8 cellular contexts compared by ENCODE assay signal in the genomic region with DNA sequence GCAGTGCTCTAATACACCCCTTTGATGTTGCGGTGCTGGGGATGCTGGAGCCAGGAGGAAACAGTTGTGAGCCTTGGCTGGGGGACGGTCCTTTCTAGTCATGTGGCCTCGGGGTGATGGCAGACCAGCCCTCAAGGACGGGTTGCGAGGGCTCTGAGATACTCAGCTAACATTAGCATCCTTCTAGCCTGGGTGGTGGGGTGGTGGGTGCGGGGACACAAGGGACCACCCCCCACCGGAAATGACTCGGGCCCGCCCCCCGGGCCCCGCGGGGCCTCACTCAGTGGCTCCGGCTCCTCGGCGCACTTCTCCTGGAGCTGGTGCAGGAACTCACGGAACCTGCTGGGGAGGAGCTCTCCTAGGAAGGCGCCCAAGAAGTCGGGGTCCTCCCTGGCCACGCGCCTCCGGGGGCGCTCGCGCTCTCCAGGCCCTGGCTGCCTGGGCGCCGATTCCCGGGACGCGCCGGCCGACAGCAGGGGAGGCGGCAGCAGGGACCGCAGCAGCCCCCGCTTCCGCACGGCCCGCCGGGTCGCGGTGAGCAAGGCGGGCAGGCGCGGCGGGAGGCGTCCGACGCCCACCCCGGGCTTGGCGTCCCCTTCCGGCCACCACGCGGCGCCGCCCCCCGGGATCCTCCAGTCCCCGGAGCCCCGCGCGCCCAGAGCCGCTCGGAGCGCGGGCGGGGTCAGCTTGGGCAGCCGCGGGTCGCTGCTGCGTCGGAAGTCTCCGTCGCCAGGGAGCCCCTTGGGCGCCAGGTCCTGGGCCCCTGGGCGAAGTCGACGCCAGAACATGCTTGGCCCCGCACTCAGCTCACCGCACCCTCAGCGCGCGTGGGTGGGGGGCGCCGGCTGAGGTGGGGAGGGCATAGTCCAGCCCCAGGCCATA. TPM values are rescaled to one million over a fixed set of nuclear protein-coding genes. Genes with fewer than 3 reads are reported as not detected.
DNase-seq lines count a peak whose midpoint lies in the region; ATAC-seq and FAIRE-seq lines count a peak whose summit lies in the region.

No MANE protein-coding gene starts in this region.

- peaks cover 38% of the 10 kb centered on the region for H3K27me3 Mint-ChIP-seq in T-helper 1 cell treated with Interleukin-12 subunit alpha and Interleukin-12 subunit beta and Interleukin-4 antibody, amounts not matched to agents 30 μg/mL and 1 μg/mL, for 36 hours (ENCODE audit: low read depth)
- H3K27me3 Mint-ChIP-seq in activated naive CD8-positive, alpha-beta T cell treated with anti-CD3 and anti-CD28 coated beads, Interleukin-2, amount 10 ng/mL, durations not matched to agents 7 days and 5 days: peaks cover 38% of the 10 kb centered on the region
- H3K27me3 Mint-ChIP-seq in stimulated activated naive B cell treated with anti-CD40 and anti-IgM and Interleukin-4, amounts not matched to agents 10 μg/mL and 1 μg/mL and 100 μg/mL, for 72 hours: peaks cover 32 to 38% of the 10 kb centered on the region in 2 donors

- no peaks in the 10 kb centered on the region for H3K36me3 ChIP-seq in small intestine (ENCODE audit: control insufficient read depth in 2 of 2, insufficient read depth in 2 of 2, low read length in 2 of 2)

- DNase-seq in T-helper 1 cell: no peak
- peak; percentile 53 for DNase-seq in activated naive CD8-positive, alpha-beta T cell treated with anti-CD3 and anti-CD28 coated beads, Interleukin-2, amount 10 ng/mL, durations not matched to agents 7 days and 5 days
- DNase-seq in stimulated activated naive B cell treated with anti-CD40 and anti-IgM and Interleukin-4, amounts not matched to agents 10 μg/mL and 1 μg/mL and 100 μg/mL, for 72 hours: no peak
- no peak for DNase-seq in small intestine
- DNase-seq in SHP77 (lab: John Stamatoyannopoulos, UW): no peak
- DNase-seq in activated CD4-positive, alpha-beta T cell treated with anti-CD3 and anti-CD28 coated beads, Interleukin-2, amount 50 U/mL, for 1 hour: no peak

- no peaks in the 10 kb centered on the region for H3K4me1 ChIP-seq in small intestine (ENCODE audit: control insufficient read depth in 2 of 2, insufficient read depth in 1 of 2, low read depth in 1 of 2, low read length in 1 of 2)

- POLR2A ChIA-PET in activated naive CD8-positive, alpha-beta T cell treated with anti-CD3 and anti-CD28 coated beads, Interleukin-2, amount 10 ng/mL, durations not matched to agents 7 days and 5 days (lab: Charles Lee): interaction anchor here (1.5 kb wide), 1 partner anchor 477 kb away, joined by 3 read pairs; no protein-coding TSS in a partner anchor

- peaks cover 0 to 3% of the 10 kb centered on the region in 2 donors for H3K27me3 ChIP-seq in small intestine (ENCODE audit: control insufficient read depth in 2 of 2, insufficient read depth in 2 of 2, low read length in 2 of 2)

- H3K4me3 ChIP-seq in iPS-18c (ENCODE audit: insufficient read depth, low read depth, low read length) (peak overlapping the region; percentile 58), small intestine (ENCODE audit: low read depth in 1 of 2, low read length in 2 of 2) (peak overlapping the region in 1 of 2 donors; percentile 47)

- H3K27ac Mint-ChIP-seq in T-helper 1 cell treated with Interleukin-12 subunit alpha and Interleukin-12 subunit beta and Interleukin-4 antibody, amounts not matched to agents 30 μg/mL and 1 μg/mL, for 36 hours: no peak overlapping the region
- H3K27ac Mint-ChIP-seq in activated naive CD8-positive, alpha-beta T cell treated with anti-CD3 and anti-CD28 coated beads, Interleukin-2, amount 10 ng/mL, durations not matched to agents 7 days and 5 days: no peak overlapping the region
- peak overlapping the region; percentile 7 for H3K27ac Mint-ChIP-seq in stimulated activated naive B cell treated with anti-CD40 and anti-IgM and Interleukin-4, amounts not matched to agents 10 μg/mL and 1 μg/mL and 100 μg/mL, for 72 hours

- peak overlapping the region; percentile 12 for H3K4me3 Mint-ChIP-seq in T-helper 1 cell treated with Interleukin-12 subunit alpha and Interleukin-12 subunit beta and Interleukin-4 antibody, amounts not matched to agents 30 μg/mL and 1 μg/mL, for 36 hours
- peak overlapping the region; percentile 20 for H3K4me3 Mint-ChIP-seq in activated naive CD8-positive, alpha-beta T cell treated with anti-CD3 and anti-CD28 coated beads, Interleukin-2, amount 10 ng/mL, durations not matched to agents 7 days and 5 days
- peak overlapping the region; percentile 69 to 72 for H3K4me3 Mint-ChIP-seq in stimulated activated naive B cell treated with anti-CD40 and anti-IgM and Interleukin-4, amounts not matched to agents 10 μg/mL and 1 μg/mL and 100 μg/mL, for 72 hours

- no peak overlapping the region for H3K27ac ChIP-seq in small intestine (ENCODE audit: low read depth in 1 of 2, low read length in 1 of 2)

- peak; percentile 44 for ATAC-seq in activated naive CD8-positive, alpha-beta T cell treated with anti-CD3 and anti-CD28 coated beads, Interleukin-2, amount 10 ng/mL, durations not matched to agents 7 days and 5 days (ENCODE audit: low read depth)
- peak; percentile 1 to 33 for ATAC-seq in stimulated activated naive B cell treated with anti-CD40 and anti-IgM and Interleukin-4, amounts not matched to agents 10 μg/mL and 1 μg/mL and 100 μg/mL, for 72 hours (replicated peaks)

- no peaks in the 10 kb centered on the region for H3K9me3 Mint-ChIP-seq in T-helper 1 cell treated with Interleukin-12 subunit alpha and Interleukin-12 subunit beta and Interleukin-4 antibody, amounts not matched to agents 30 μg/mL and 1 μg/mL, for 36 hours
- H3K9me3 Mint-ChIP-seq in activated naive CD8-positive, alpha-beta T cell treated with anti-CD3 and anti-CD28 coated beads, Interleukin-2, amount 10 ng/mL, durations not matched to agents 7 days and 5 days: no peaks in the 10 kb centered on the region
- peaks cover 2 to 3% of the 10 kb centered on the region in 2 donors for H3K9me3 Mint-ChIP-seq in stimulated activated naive B cell treated with anti-CD40 and anti-IgM and Interleukin-4, amounts not matched to agents 10 μg/mL and 1 μg/mL and 100 μg/mL, for 72 hours

- 1 to 2% (median 1%) methylated on average over 46 to 82 of the region's 82 CpGs for WGBS in small intestine, 3 donors

- H3K4me1 Mint-ChIP-seq in T-helper 1 cell treated with Interleukin-12 subunit alpha and Interleukin-12 subunit beta and Interleukin-4 antibody, amounts not matched to agents 30 μg/mL and 1 μg/mL, for 36 hours (ENCODE audit: low read depth): peaks cover 14% of the 10 kb centered on the region
- peaks cover 16% of the 10 kb centered on the region for H3K4me1 Mint-ChIP-seq in activated naive CD8-positive, alpha-beta T cell treated with anti-CD3 and anti-CD28 coated beads, Interleukin-2, amount 10 ng/mL, durations not matched to agents 7 days and 5 days
- peaks cover 9 to 22% of the 10 kb centered on the region in 2 donors for H3K4me1 Mint-ChIP-seq in stimulated activated naive B cell treated with anti-CD40 and anti-IgM and Interleukin-4, amounts not matched to agents 10 μg/mL and 1 μg/mL and 100 μg/mL, for 72 hours

- no peak for FAIRE-seq in small intestine (lab: Jason Lieb, UNC)

- H3K9me3 ChIP-seq in iPS-18c (ENCODE audit: control insufficient read depth, insufficient read depth, low read length) (peaks cover 2% of the 10 kb centered on the region), small intestine (ENCODE audit: control insufficient read depth, low read depth) (no peaks in the 10 kb centered on the region)

- H3K36me3 Mint-ChIP-seq in T-helper 1 cell treated with Interleukin-12 subunit alpha and Interleukin-12 subunit beta and Interleukin-4 antibody, amounts not matched to agents 30 μg/mL and 1 μg/mL, for 36 hours (ENCODE audit: low read depth): no peaks in the 10 kb centered on the region
- H3K36me3 Mint-ChIP-seq in activated naive CD8-positive, alpha-beta T cell treated with anti-CD3 and anti-CD28 coated beads, Interleukin-2, amount 10 ng/mL, durations not matched to agents 7 days and 5 days: no peaks in the 10 kb centered on the region
- no peaks in the 10 kb centered on the region for H3K36me3 Mint-ChIP-seq in stimulated activated naive B cell treated with anti-CD40 and anti-IgM and Interleukin-4, amounts not matched to agents 10 μg/mL and 1 μg/mL and 100 μg/mL, for 72 hours

RNA-seq across cellular contexts. Expression of gene C9orf50, which starts 0.9 kb away (rescaled TPM):
- not detected for total RNA-seq in activated naive CD8-positive, alpha-beta T cell treated with anti-CD3 and anti-CD28 coated beads, Interleukin-2, amount 10 ng/mL, durations not matched to agents 7 days and 5 days
- under 1 TPM in 1 of 3 donors, not detected in 2; 0.09 TPM for polyA plus RNA-seq in small intestine

RNA-seq across cellular contexts. Expression of gene NTMT1, which starts 5.9 kb away (rescaled TPM):
- 10 to 100 TPM; 30.1 to 34.9 TPM for total RNA-seq in activated naive CD8-positive, alpha-beta T cell treated with anti-CD3 and anti-CD28 coated beads, Interleukin-2, amount 10 ng/mL, durations not matched to agents 7 days and 5 days
- polyA plus RNA-seq in small intestine: 10 to 100 TPM; 42.5 to 64.3 (median 43.2) TPM

RNA-seq across cellular contexts. Expression of gene ASB6, which starts 21.9 kb away (rescaled TPM):
- total RNA-seq in activated naive CD8-positive, alpha-beta T cell treated with anti-CD3 and anti-CD28 coated beads, Interleukin-2, amount 10 ng/mL, durations not matched to agents 7 days and 5 days: 10 to 100 TPM; 27.8 to 29.0 TPM
- polyA plus RNA-seq in small intestine: 10 to 100 TPM; 11.9 to 14.9 (median 14.1) TPM

RNA-seq across cellular contexts. Expression of gene PRRX2, which starts 45.4 kb away (rescaled TPM):
- total RNA-seq in activated naive CD8-positive, alpha-beta T cell treated with anti-CD3 and anti-CD28 coated beads, Interleukin-2, amount 10 ng/mL, durations not matched to agents 7 days and 5 days: not detected
- polyA plus RNA-seq in small intestine: 1 to 10 TPM in 1 of 3 donors, not detected in 2; 1.8 TPM

Comparison
In these comparisons a context has a peak if more than half of its experiments do, and no peak if none do; other contexts are left out.
1. H3K4me3 Mint-ChIP-seq: peak in every context shown above with its lines; median percentile 70 in stimulated activated naive B cell treated with anti-CD40 and anti-IgM and Interleukin-4, amounts not matched to agents 10 μg/mL and 1 μg/mL and 100 μg/mL, for 72 hours; 20 in activated naive CD8-positive, alpha-beta T cell treated with anti-CD3 and anti-CD28 coated beads, Interleukin-2, amount 10 ng/mL, durations not matched to agents 7 days and 5 days; 12 in T-helper 1 cell treated with Interleukin-12 subunit alpha and Interleukin-12 subunit beta and Interleukin-4 antibody, amounts not matched to agents 30 μg/mL and 1 μg/mL, for 36 hours.